8 cellular contexts compared by ENCODE assay signal in genomic region chr1:211258756-211259595, GRCh38. TPM values are rescaled to one million over a fixed set of nuclear protein-coding genes. Genes with fewer than 3 reads are reported as not detected.
DNase-seq lines count a peak whose midpoint lies in the region; ATAC-seq, FAIRE-seq and TF ChIP-seq lines count a peak whose summit lies in the region.

Gene RCOR3 (plus strand): TSS chr1:211259366. CDS start chr1:211259561, 195 bp downstream.

- POLR2A ChIA-PET in HepG2 (lab: Yijun Ruan, JAX), result interaction anchor here (1.0 to 1.1 kb wide), 3 partner anchors 16 to 930 kb away, joined by 3 to 5 read pairs (median 3); partner anchors contain the start of gene HHAT

- intact Hi-C loops in HepG2 (cut with micrococcal nuclease; ENCODE audit: unreplicated experiment), result loop anchor here (5.0 to 10.0 kb wide), 3 partner anchors 63 to 887 kb away; partner anchors contain the start of gene KCNH1

- TF ChIP-seq POLR2A in HepG2 (IDR thresholded peaks at IDR 0.05; ENCODE audit: insufficient read depth in 1 of 2, low read depth in 2 of 2, low read length in 2 of 2), result peak; percentile 67 to 71; a peak in 3 of 4 replicates

- CTCF ChIA-PET in HepG2 (lab: Yijun Ruan, JAX; ENCODE audit: low intra/inter-chr PET ratio, low total read pairs), result no interaction called here

- peak within 1 kb of the TSS; percentile 93 to 97 (median 94) for H3K4me3 ChIP-seq in HepG2 (replicated peaks in 1 of 3; ENCODE audit: insufficient read depth in 1 of 3, low read depth in 2 of 3, low read length in 3 of 3)

- H3K4me2 ChIP-seq in HepG2 (ENCODE audit: low read depth, low read length), result peak within 1 kb of the TSS; percentile 92

- WGBS in HepG2 (ENCODE audit: low lambda C conversion rate), result under 1% methylated on average over 32 of the region's 92 CpGs

- H3K27me3 ChIP-seq in HepG2 (ENCODE audit: control insufficient read depth in 1 of 2, insufficient read depth in 2 of 2, low read length in 2 of 2), result no peaks in the 10 kb centered on the region; a peak in 1 of 5 replicates

- H2AFZ ChIP-seq in HepG2 (ENCODE audit: low read length), result peak within 1 kb of the TSS; percentile 8

- H4K20me1 ChIP-seq in HepG2 (ENCODE audit: insufficient read depth, low read length), result 0 out of 2 replicates have a peak, but pooled peaks cover 2% of the 10 kb centered on the region

- H3K27ac ChIP-seq in C4-2B (peak within 1 kb of the TSS; percentile 99), HepG2 (ENCODE audit: extremely low read length, insufficient read depth, low read length) (peak within 1 kb of the TSS; percentile 98)

- peak; percentile 76 for TF ChIP-seq CTCF in C4-2B (conservative IDR thresholded peaks at IDR 0.05)
- TF ChIP-seq CTCF in HepG2 (CRISPR knock-in tag; IDR thresholded peaks at IDR 0.05), result peak; percentile 85

- H3K9me3 ChIP-seq in HepG2 (ENCODE audit: low read length), result no peaks in the 10 kb centered on the region

- 0 out of 2 replicates have a peak, but pooled peaks have one; percentile 24 for TF ChIP-seq RAD21 in HepG2 (CRISPR knock-in tag; IDR thresholded peaks at IDR 0.05)

- FAIRE-seq in HepG2 (lab: Jason Lieb, UNC), result no peak

- H3K4me1 ChIP-seq in HepG2 (ENCODE audit: insufficient read depth, low read length), result peaks cover 26% of the 10 kb centered on the region; the same call in 1 of the 2 replicates

- BruUV-seq in HepG2 (replicated peaks; lab: Mats Ljungman, UMichigan), result no TSS peak

- no peaks in the 10 kb centered on the region for H3K36me3 ChIP-seq in HepG2 (replicated peaks in 1 of 2; ENCODE audit: control insufficient read depth in 1 of 2, insufficient read depth in 2 of 2, low read length in 2 of 2)

- peaks cover 11% of the 10 kb centered on the region for H3K79me2 ChIP-seq in HepG2 (ENCODE audit: insufficient read depth, low read length)

- peak; percentile 54 for ATAC-seq in GM19328 (IDR thresholded peaks at IDR 0.05; ENCODE audit: unreplicated experiment)
- peak; percentile 69 for ATAC-seq in HG03469 (IDR thresholded peaks at IDR 0.05; ENCODE audit: unreplicated experiment)
- peak; percentile 79 for ATAC-seq in HepG2

- DNase-seq in NCI-H69 (lab: John Stamatoyannopoulos, UW) (peak; percentile 98), dedifferentiated amniotic fluid mesenchymal stem cell (ENCODE audit: extremely low spot score) (peak; percentile 90), HepG2 (ENCODE audit: low spot score) (peak; percentile 82)
- DNase-seq in activated CD4-positive, alpha-beta T cell treated with anti-CD3 and anti-CD28 coated beads, Interleukin-2, amount 50 U/mL, for 1 hour, result peak; percentile 90
- peak; percentile 94 for DNase-seq in stimulated activated CD4-positive, alpha-beta T cell treated with anti-CD3 and anti-CD28 coated beads, Interleukin-4, amount 100 ng/mL, for 1 hour

- TF ChIP-seq EP300 in HepG2 (IDR thresholded peaks at IDR 0.05; ENCODE audit: low read depth in 2 of 2, low read length in 2 of 2) (peak in 1 of 2 experiments; percentile 57; a peak in 1 of 4 replicates), HepG2 (CRISPR knock-in tag; IDR thresholded peaks at IDR 0.05; ENCODE audit: borderline replicate concordance) (peak; percentile 70)

- H3K9ac ChIP-seq in HepG2 (ENCODE audit: insufficient read depth, low read depth, low read length), result peak within 1 kb of the TSS; percentile 94

- in situ Hi-C loops in HepG2 (cut with HindIII; ENCODE audit: extremely low pct_ligation_motif_present, low pct_unique_long_range_greater_than_20kb), result no loop called here

TF ChIP-seq in HepG2, 621 proteins besides CTCF, POLR2A, EP300 and RAD21 (continues in another document):
- TF ChIP-seq REXO4 (CRISPR knock-in tag; IDR thresholded peaks at IDR 0.05; ENCODE audit: borderline replicate concordance), result 0 out of 2 replicates have a peak, but pooled peaks have one; percentile 73
- TF ChIP-seq RFX5 (IDR thresholded peaks at IDR 0.05; ENCODE audit: low read depth, low read length), result no peak
- TF ChIP-seq TBX2 (CRISPR knock-in tag; IDR thresholded peaks at IDR 0.05; ENCODE audit: borderline replicate concordance), result peak; percentile 84
- peak; percentile 92 for TF ChIP-seq ZNF687 (CRISPR knock-in tag; IDR thresholded peaks at IDR 0.05)
- TF ChIP-seq ZNF34 (CRISPR knock-in tag; IDR thresholded peaks at IDR 0.05; ENCODE audit: borderline replicate concordance), result no peak
- TF ChIP-seq HMGXB4 (CRISPR knock-in tag; IDR thresholded peaks at IDR 0.05; ENCODE audit: borderline replicate concordance in 1 of 2, low read depth in 1 of 2), result peak; percentile 84 to 98; a peak in 3 of 4 replicates
- peak; percentile 12; the same call in 1 of the 2 replicates for TF ChIP-seq HOXA9 (CRISPR knock-in tag; IDR thresholded peaks at IDR 0.05; ENCODE audit: borderline replicate concordance)
- TF ChIP-seq ZNF235 (CRISPR knock-in tag; IDR thresholded peaks at IDR 0.05; ENCODE audit: borderline replicate concordance), result peak; percentile 59; the same call in 1 of the 2 replicates
- TF ChIP-seq KLF6 (CRISPR knock-in tag; IDR thresholded peaks at IDR 0.05), result peak; percentile 19; the same call in 1 of the 2 replicates
- TF ChIP-seq ZNF468 (CRISPR knock-in tag; IDR thresholded peaks at IDR 0.05), result no peak

RNA-seq across cellular contexts. Expression of gene RCOR3, which starts in this region (rescaled TPM):
- total RNA-seq in HepG2 (2016; rRNA removed; fragmentation: Illumina TruSeq; extraction: Trizol), result 9.6 and 16.8 TPM in 2 replicates
- 11.1 and 13.3 TPM in 2 replicates for total RNA-seq in HepG2 (2016; cell fraction: cytosol; rRNA removed; fragmentation: Illumina TruSeq; extraction: Trizol; ENCODE audit: low read depth)
- 12.4 and 14.9 TPM in 2 replicates for total RNA-seq in HepG2 (2016; cell fraction: insoluble cytoplasmic fraction; rRNA removed; fragmentation: Illumina TruSeq; extraction: Trizol)
- total RNA-seq in HepG2 (2016; cell fraction: membrane; rRNA removed; fragmentation: Illumina TruSeq; extraction: Trizol), result 12.8 and 13.2 TPM in 2 replicates
- 37.0 and 37.3 TPM in 2 replicates for total RNA-seq in HepG2 (2016; cell fraction: nucleus; rRNA removed; fragmentation: Illumina TruSeq; extraction: Trizol)
- 31.6 and 34.3 TPM in 2 replicates for polyA plus RNA-seq in HepG2 (2011; rRNA removed)
- 13.2 and 15.9 TPM in 2 replicates for polyA plus RNA-seq in HepG2 (2011; cell fraction: cytosol; rRNA removed)
- 49.0 and 54.1 TPM in 2 replicates for polyA plus RNA-seq in HepG2 (2011; cell fraction: nucleus; rRNA removed)
- 24.5 and 27.6 TPM in 2 replicates for polyA plus RNA-seq in HepG2 (2012)
- 8.8 and 10.5 TPM in 2 replicates for polyA plus RNA-seq in HepG2 (2016; cell fraction: cytosol; fragmentation: Illumina TruSeq; extraction: Trizol; ENCODE audit: low read depth)
- polyA plus RNA-seq in HepG2 (2016; cell fraction: insoluble cytoplasmic fraction; fragmentation: Illumina TruSeq; extraction: Trizol; ENCODE audit: low read depth), result 15.7 and 15.9 TPM in 2 replicates
- 11.1 and 11.7 TPM in 2 replicates for polyA plus RNA-seq in HepG2 (2016; cell fraction: membrane; fragmentation: Illumina TruSeq; extraction: Trizol; ENCODE audit: low read depth)
- 58.1 and 59.2 TPM in 2 replicates for polyA plus RNA-seq in HepG2 (2016; cell fraction: nucleus; fragmentation: Illumina TruSeq; extraction: Trizol; ENCODE audit: insufficient read depth, low read depth)
- 35.3 and 54.6 TPM in 2 replicates for polyA minus RNA-seq in HepG2 (2011; rRNA and poly(A)+ RNA removed; ENCODE audit: low replicate concordance)
- 16.8 and 20.4 TPM in 2 replicates for polyA minus RNA-seq in HepG2 (2011; cell fraction: cytosol; rRNA and poly(A)+ RNA removed)
- polyA minus RNA-seq in HepG2 (2011; cell fraction: nucleus; rRNA and poly(A)+ RNA removed), result 161 and 193 TPM in 2 replicates

Comparison
In these comparisons a context has a peak if more than half of its experiments do, and no peak if none do; other contexts are left out.
1. Peak in every context shown above with its lines: DNase-seq, ATAC-seq, H3K4me3 ChIP-seq and H3K27ac ChIP-seq.